In the genomic region with DNA sequence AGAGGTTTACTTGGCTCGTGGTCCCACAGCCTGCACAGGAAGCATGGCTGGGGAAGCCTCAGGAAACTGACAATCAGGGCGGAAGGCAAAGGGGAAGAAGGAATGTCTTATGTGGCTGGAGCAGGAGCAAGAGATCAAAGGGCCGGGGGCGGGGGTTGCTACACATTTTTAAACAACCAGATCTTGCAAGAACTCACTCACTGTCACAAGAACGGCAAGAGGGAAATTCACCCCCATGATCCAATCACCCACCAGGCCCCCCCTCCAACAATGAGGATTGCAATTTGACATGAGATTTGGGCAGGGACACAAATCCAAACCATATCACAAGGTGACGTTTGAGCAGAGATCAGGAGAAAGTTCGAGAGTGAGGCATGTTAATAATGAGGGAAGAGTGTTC, we compare ENCODE assay signal across 26 cellular contexts.
"Had no signal": no experiment of that assay in that cellular context is flagged by ENCODE, and none has a peak within 500 bp of the region (broad histone marks: within the 10 kb centered on the region; RNA-seq: fewer than 3 reads in every experiment).

No MANE protein-coding gene starts in this region.

- H3K27ac ChIP-seq: body of pancreas, breast epithelium, Peyer's patch, RWPE1 had no signal

- H3K9me3 ChIP-seq: body of pancreas, breast epithelium, Peyer's patch had no signal

- H3K27me3 ChIP-seq: body of pancreas, breast epithelium, Peyer's patch had no signal

- ATAC-seq: activated CD4-positive, alpha-beta T cell treated with anti-CD3 and anti-CD28 coated beads for 36 hours; activated CD4-positive, CD25-positive, alpha-beta regulatory T cell treated with anti-CD3 and anti-CD28 coated beads, Interleukin-2, amount 50 U/mL, for 24 hours; activated CD8-positive, alpha-beta T cell treated with anti-CD3 and anti-CD28 coated beads, Interleukin-2, amount 10 ng/mL, durations not matched to agents 7 days and 5 days; body of pancreas; PC-3; Right ventricle myocardium inferior; SK-N-SH treated with all-trans-retinoic acid at 6 μM for 48 hours; T-cell had no signal

- H3K4me3 ChIP-seq: body of pancreas, breast epithelium, Peyer's patch had no signal

- H3K36me3 ChIP-seq: breast epithelium, Peyer's patch had no signal

- DNase-seq: activated CD4-positive, alpha-beta T cell treated with anti-CD3 and anti-CD28 coated beads for 36 hours; activated CD4-positive, alpha-beta T cell treated with anti-CD3 and anti-CD28 coated beads, Interleukin-2, amount 10 ng/mL, durations not matched to agents 7 days and 5 days; activated CD4-positive, alpha-beta T cell treated with anti-CD3 and anti-CD28 coated beads, Interleukin-2, amount 50 U/mL, for 48 hours; activated CD8-positive, alpha-beta T cell treated with anti-CD3 and anti-CD28 coated beads, Interleukin-2, amount 10 ng/mL, durations not matched to agents 7 days and 5 days; activated gamma-delta T cell; activated naive CD4-positive, alpha-beta T cell treated with Interleukin-2 at 50 U/mL for 16 hours; activated naive CD8-positive, alpha-beta T cell treated with anti-CD3 and anti-CD28 coated beads, Interleukin-2, amount 10 ng/mL, durations not matched to agents 7 days and 5 days; activated T-cell treated with anti-CD3 and anti-CD28 coated beads, Interleukin-2, amount 50 U/mL, for 24 hours; body of pancreas; NCI-H1105; NCI-H1417 treated with DMSO at 0.1 percent for 48 hours; NCI-H187 treated with DMSO at 0.1 percent for 48 hours; NCI-H2081 treated with DMSO at 0.1 percent for 48 hours; NCI-H226; NCI-H524 treated with DMSO at 0.1 percent for 48 hours; PC-3; Peyer's patch; SIG-M5; T-cell; T-helper 2 cell; T-helper 9 cell had no signal

- H3K4me1 ChIP-seq: body of pancreas, breast epithelium, Peyer's patch had no signal
